ENCODE assay signal across 17 cellular contexts in the genomic region with DNA sequence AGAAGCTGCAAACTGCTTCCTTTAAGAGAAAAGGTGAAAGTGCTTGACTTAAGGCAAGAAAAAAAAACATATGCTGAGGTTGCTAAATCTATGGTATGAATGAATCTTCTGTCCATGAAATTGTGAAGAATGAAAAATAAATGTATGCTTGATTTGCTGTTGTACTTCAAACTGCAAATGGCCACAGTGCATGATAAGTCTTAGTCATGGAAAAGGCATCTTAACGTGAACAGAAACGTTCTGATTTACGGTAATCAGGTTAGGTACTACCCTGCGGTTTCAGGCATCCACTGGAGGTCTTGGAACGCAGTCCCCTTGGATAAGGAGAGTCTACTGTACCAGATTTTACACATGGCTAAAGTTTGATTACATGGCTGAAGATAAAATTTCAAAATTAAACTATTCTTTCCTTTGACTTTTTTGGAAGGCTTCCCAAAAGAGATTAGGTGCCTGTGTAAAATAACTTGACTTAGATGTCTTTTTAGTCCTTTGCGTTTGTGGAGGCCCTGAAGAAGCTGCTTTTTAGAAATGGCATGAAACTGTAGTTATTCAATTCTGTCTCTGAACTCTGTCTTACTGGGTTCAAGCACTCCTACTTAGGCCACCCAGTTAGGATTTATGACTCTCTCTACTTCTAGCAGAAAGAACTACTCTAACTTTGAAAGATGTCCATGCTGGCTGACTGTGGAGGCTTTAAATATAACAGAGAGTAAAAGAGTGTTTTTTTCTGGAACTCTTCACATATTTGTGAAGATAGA. TPM values are rescaled to one million over a fixed set of nuclear protein-coding genes. Genes with fewer than 3 reads are reported as not detected.
DNase-seq lines count a peak whose midpoint lies in the region; ATAC-seq and TF ChIP-seq lines count a peak whose summit lies in the region.
"Had no signal": no experiment of that assay in that cellular context is flagged by ENCODE, and none has a peak within 500 bp of the region (broad histone marks: within the 10 kb centered on the region; RNA-seq: fewer than 3 reads in every experiment).

No MANE protein-coding gene starts in this region.

- WGBS in mesendoderm (ENCODE audit: extremely low coverage, insufficient coverage, low lambda C conversion rate) = no CpG with 5 or more reads among the region's 6 CpGs
- 78 to 87% methylated on average over 6 of the region's 6 CpGs for WGBS in upper lobe of left lung, 2 donors

- POLR2A ChIA-PET in PC-3 (lab: Charles Lee; ENCODE audit: unreplicated experiment) = no interaction called here
- POLR2A ChIA-PET in activated CD4-positive, alpha-beta T cell treated with anti-CD3 and anti-CD28 coated beads, Interleukin-2, amount 10 ng/mL, durations not matched to agents 7 days and 5 days (lab: Charles Lee) = no interaction called here

- H3K4me3 Mint-ChIP-seq in activated CD4-positive, alpha-beta T cell treated with anti-CD3 and anti-CD28 coated beads, Interleukin-2, amount 10 ng/mL, durations not matched to agents 7 days and 5 days = no peak overlapping the region

- H3K9ac ChIP-seq in PC-3 (ENCODE audit: low read length) = no peak overlapping the region
- H3K9ac ChIP-seq in mesendoderm (ENCODE audit: low read length) = no peak overlapping the region

- H3K36me3 ChIP-seq in PC-3 (ENCODE audit: low read depth, low read length) (no peaks in the 10 kb centered on the region), mesendoderm (ENCODE audit: control insufficient read depth, insufficient read depth, low read length) (no peaks in the 10 kb centered on the region), upper lobe of left lung (peaks cover 0 to 3% (median 0%) of the 10 kb centered on the region in 4 donors)
- H3K36me3 ChIP-seq: HAP-1 had no signal

- H3K27ac ChIP-seq in PC-3 (ENCODE audit: low read length) (peak overlapping the region; percentile 31), mesendoderm (ENCODE audit: low read depth, low read length) (no peak overlapping the region), upper lobe of left lung (no peak overlapping the region)
- H3K27ac ChIP-seq: psoas muscle had no signal

- H3K27ac Mint-ChIP-seq in activated CD4-positive, alpha-beta T cell treated with anti-CD3 and anti-CD28 coated beads, Interleukin-2, amount 10 ng/mL, durations not matched to agents 7 days and 5 days = no peak overlapping the region

- no peak overlapping the region for H3K23ac ChIP-seq in mesendoderm (ENCODE audit: low read length)

- H3K4me1 Mint-ChIP-seq in activated CD4-positive, alpha-beta T cell treated with anti-CD3 and anti-CD28 coated beads, Interleukin-2, amount 10 ng/mL, durations not matched to agents 7 days and 5 days = no peaks in the 10 kb centered on the region

- H2BK5ac ChIP-seq in mesendoderm (ENCODE audit: low read length) = no peak overlapping the region

- no peak overlapping the region for H4K8ac ChIP-seq in mesendoderm (ENCODE audit: low read depth, low read length)

- H2AK5ac ChIP-seq in mesendoderm (ENCODE audit: low read length) = no peak overlapping the region

- H3K4me1 ChIP-seq in PC-3 (ENCODE audit: insufficient read depth, low read length) (peaks cover 18% of the 10 kb centered on the region), mesendoderm (ENCODE audit: control insufficient read depth, low read depth, low read length) (no peaks in the 10 kb centered on the region), upper lobe of left lung (no peaks in the 10 kb centered on the region)
- H3K4me1 ChIP-seq: psoas muscle had no signal

- TSS peak; percentile 97 for BruUV-seq in PC-3 (replicated peaks; lab: Mats Ljungman, UMichigan)

- peaks cover 5% of the 10 kb centered on the region for H3K27me3 Mint-ChIP-seq in activated CD4-positive, alpha-beta T cell treated with anti-CD3 and anti-CD28 coated beads, Interleukin-2, amount 10 ng/mL, durations not matched to agents 7 days and 5 days

- intact Hi-C loops in PC-3 (cut with micrococcal nuclease) = no loop called here

- H3K18ac ChIP-seq in mesendoderm (ENCODE audit: low read length) = no peak overlapping the region

- in situ Hi-C loops in Caki2 (cut with HindIII; ENCODE audit: low pct_unique_long_range_greater_than_20kb, low sequenced_read_pairs) = no loop called here

- H3K56ac ChIP-seq in mesendoderm (ENCODE audit: low read length) = no peak overlapping the region

- no peaks in the 10 kb centered on the region for H4K20me1 ChIP-seq in PC-3 (ENCODE audit: low read length)

- DNase-seq in Caki2 (ENCODE audit: low read depth) = peak; percentile 12
- no peak for DNase-seq in PC-3
- DNase-seq in cardiac fibroblast (ENCODE audit: low read depth in 2 of 2) = peak; percentile 55 to 62
- peak; percentile 23 for DNase-seq in mesendoderm
- no peak for DNase-seq in upper lobe of left lung
- no peak for DNase-seq in dermis blood vessel endothelial cell
- no peak for DNase-seq in activated CD4-positive, alpha-beta T cell treated with anti-CD3 and anti-CD28 coated beads, Interleukin-2, amount 10 ng/mL, durations not matched to agents 7 days and 5 days
- DNase-seq: activated CD4-positive, alpha-beta T cell treated with anti-CD3 and anti-CD28 coated beads for 4 hours; aorta; DMS79; NCI-H1930; NK-92 treated with Interleukin-12 subunit alpha and Interleukin-12 subunit beta, amount 100 ng/mL, for 24 hours; psoas muscle; stimulated activated CD4-positive, alpha-beta T cell treated with anti-CD3 and anti-CD28 coated beads, Interleukin-4, amount 100 ng/mL, for 24 hours; stimulated activated naive CD8-positive, alpha-beta T cell treated with anti-CD3 and anti-CD28 coated beads, Interleukin-15, Interleukin-2, amounts not matched to agents 100 U/mL and 50 U/mL, for 24 hours had no signal

- CTCF ChIA-PET in PC-3 (lab: Charles Lee) = no interaction called here
- CTCF ChIA-PET in activated CD4-positive, alpha-beta T cell treated with anti-CD3 and anti-CD28 coated beads, Interleukin-2, amount 10 ng/mL, durations not matched to agents 7 days and 5 days (lab: Charles Lee) = no interaction called here

- H3K4ac ChIP-seq in mesendoderm (ENCODE audit: low read depth, low read length) = no peak overlapping the region

- no peak overlapping the region for H2BK15ac ChIP-seq in mesendoderm (replicated peaks; ENCODE audit: low read depth)

- H3K4me2 ChIP-seq in PC-3 (ENCODE audit: low read length) (peak overlapping the region; percentile 45), mesendoderm (ENCODE audit: low read length) (no peak overlapping the region)

- H3K36me3 Mint-ChIP-seq in activated CD4-positive, alpha-beta T cell treated with anti-CD3 and anti-CD28 coated beads, Interleukin-2, amount 10 ng/mL, durations not matched to agents 7 days and 5 days (ENCODE audit: low read depth) = no peaks in the 10 kb centered on the region

- TF ChIP-seq POLR2A in upper lobe of left lung (IDR thresholded peaks at IDR 0.05) = no peak

- peak; percentile 27 for ATAC-seq in PC-3
- ATAC-seq in upper lobe of left lung (ENCODE audit: low FRiP score in 2 of 2) = no peak
- ATAC-seq in HG03175 (IDR thresholded peaks at IDR 0.05; ENCODE audit: unreplicated experiment) = no peak
- ATAC-seq: psoas muscle; stimulated activated naive CD8-positive, alpha-beta T cell treated with anti-CD3 and anti-CD28 coated beads, Interleukin-15, Interleukin-2, amounts not matched to agents 100 U/mL and 50 U/mL, for 24 hours had no signal

- no peaks in the 10 kb centered on the region for H3K9me3 ChIP-seq in PC-3 (ENCODE audit: low read length)
- H3K9me3 ChIP-seq in upper lobe of left lung = no peaks in the 10 kb centered on the region
- H3K9me3 ChIP-seq: HAP-1, psoas muscle had no signal

- no peak overlapping the region for H3K4me3 ChIP-seq in PC-3 (ENCODE audit: low read length)
- H3K4me3 ChIP-seq in cardiac fibroblast (replicated peaks in 1 of 2; ENCODE audit: low read depth in 2 of 2, low read length in 2 of 2) = no peak overlapping the region
- no peak overlapping the region for H3K4me3 ChIP-seq in mesendoderm (ENCODE audit: low read length)
- no peak overlapping the region for H3K4me3 ChIP-seq in upper lobe of left lung
- H3K4me3 ChIP-seq: HAP-1, psoas muscle had no signal

- H2AFZ ChIP-seq in PC-3 (ENCODE audit: low read length) = no peak overlapping the region

- TF ChIP-seq EP300 in upper lobe of left lung (IDR thresholded peaks at IDR 0.05) = no peak

- no peaks in the 10 kb centered on the region for H3K9me2 ChIP-seq in PC-3 (replicated peaks; ENCODE audit: low read length)

- no peaks in the 10 kb centered on the region for H3K9me3 Mint-ChIP-seq in activated CD4-positive, alpha-beta T cell treated with anti-CD3 and anti-CD28 coated beads, Interleukin-2, amount 10 ng/mL, durations not matched to agents 7 days and 5 days

- no peak overlapping the region for H2BK120ac ChIP-seq in mesendoderm (ENCODE audit: low read depth, low read length)

- H3K79me2 ChIP-seq in PC-3 (ENCODE audit: low read length) (no peaks in the 10 kb centered on the region), mesendoderm (ENCODE audit: control insufficient read depth, insufficient read depth, low read length) (no peaks in the 10 kb centered on the region)

- TF ChIP-seq CTCF in PC-3 (conservative IDR thresholded peaks at IDR 0.05; ENCODE audit: low read depth, low read length) = no peak
- TF ChIP-seq CTCF in cardiac fibroblast (IDR thresholded peaks at IDR 0.05; ENCODE audit: low read depth, low read length) = no peak
- no peak for TF ChIP-seq CTCF in upper lobe of left lung (IDR thresholded peaks at IDR 0.05)

- no peaks in the 10 kb centered on the region for H3F3A ChIP-seq in PC-3 (ENCODE audit: low read length, unreplicated experiment)

- H3K79me1 ChIP-seq in mesendoderm (ENCODE audit: low read length) = no peaks in the 10 kb centered on the region

- no peak overlapping the region for H4K5ac ChIP-seq in mesendoderm (ENCODE audit: low read length)

- no peaks in the 10 kb centered on the region for H3K27me3 ChIP-seq in PC-3 (ENCODE audit: low read length)
- H3K27me3 ChIP-seq in mesendoderm (ENCODE audit: insufficient read depth, low read length, poor library complexity) = no peaks in the 10 kb centered on the region
- no peaks in the 10 kb centered on the region for H3K27me3 ChIP-seq in upper lobe of left lung

RNA-seq across cellular contexts. Expression of a gene that starts 35.9 kb away (rescaled TPM):
- total RNA-seq in Caki2 (2014; rRNA removed; shearing (Covaris generic); ENCODE audit: low replicate concordance) = 0.95 and 2.2 TPM in 2 replicates
- total RNA-seq in PC-3 (2014; rRNA removed) = 3.4 and 7.0 TPM in 2 replicates
- polyA plus RNA-seq in mesendoderm (2013, experiment 1 of 2) = 0.73 TPM
- polyA plus RNA-seq in mesendoderm (2013, experiment 2 of 2) = 0.80 TPM
- 10 to 100 TPM in 3 of 6 donors, 1 to 10 TPM in 3; 5.8 to 24.1 (median 9.8) TPM for total RNA-seq in upper lobe of left lung
- 0.34 and 0.56 TPM in 2 replicates for total RNA-seq in dermis blood vessel endothelial cell
- total RNA-seq in activated CD4-positive, alpha-beta T cell treated with anti-CD3 and anti-CD28 coated beads, Interleukin-2, amount 10 ng/mL, durations not matched to agents 7 days and 5 days = under 1 TPM; 0.48 to 0.52 TPM

Comparison
In these comparisons a context has a peak if more than half of its experiments do, and no peak if none do; other contexts are left out.
1. DNase-seq: peak in Caki2 (single experiment), cardiac fibroblast (2 of 2) and mesendoderm (single experiment); none in PC-3 (single experiment), upper lobe of left lung (0 of 2), dermis blood vessel endothelial cell (single experiment) and activated CD4-positive, alpha-beta T cell treated with anti-CD3 and anti-CD28 coated beads, Interleukin-2, amount 10 ng/mL, durations not matched to agents 7 days and 5 days (single experiment).